8 cellular contexts compared by ENCODE assay signal in genomic region chr17:58615768-58616659, GRCh38.
DNase-seq lines count a peak whose midpoint lies in the region; ATAC-seq and TF ChIP-seq lines count a peak whose summit lies in the region.
"Had no signal": no experiment of that assay in that cellular context is flagged by ENCODE, and none has a peak within 500 bp of the region (broad histone marks: within the 10 kb centered on the region; RNA-seq: fewer than 3 reads in every experiment).

No MANE protein-coding gene starts in this region.

- peaks cover 3 to 4% of the 10 kb centered on the region in 2 donors for H3K4me1 Mint-ChIP-seq in effector memory CD8-positive, alpha-beta T cell (ENCODE audit: low read depth in 2 of 2)

- no peak for DNase-seq in effector memory CD8-positive, alpha-beta T cell
- DNase-seq in NCI-H2107 treated with DMSO at 0.1 percent for 48 hours (lab: John Stamatoyannopoulos, UW; ENCODE audit: unreplicated experiment), result no peak
- DNase-seq in SHP77 treated with DMSO at 0.1 percent for 48 hours (lab: John Stamatoyannopoulos, UW), result no peak
- no peak for DNase-seq in tibial artery
- DNase-seq: NCI-H345 had no signal

- H3K36me3 Mint-ChIP-seq in effector memory CD8-positive, alpha-beta T cell (ENCODE audit: insufficient read depth), result peaks cover 12% of the 10 kb centered on the region

- H3K27me3 Mint-ChIP-seq in effector memory CD8-positive, alpha-beta T cell, result peaks cover 0 to 6% of the 10 kb centered on the region in 2 donors

- TF ChIP-seq CTCF in tibial artery (IDR thresholded peaks at IDR 0.05), result no peak

- intact Hi-C loops in tibial artery (cut with DNase I; ENCODE audit: low total_unique reads), result no loop called here

- no peaks in the 10 kb centered on the region for H3K9me3 ChIP-seq in tibial artery

- H3K27me3 ChIP-seq in tibial artery, result no peaks in the 10 kb centered on the region

- no peaks in the 10 kb centered on the region for H3K36me3 ChIP-seq in tibial artery

- peak overlapping the region; percentile 23 to 59 for H3K27ac Mint-ChIP-seq in effector memory CD8-positive, alpha-beta T cell

- no peak overlapping the region for H3K27ac ChIP-seq in tibial artery

- no peaks in the 10 kb centered on the region for H3K9me3 Mint-ChIP-seq in effector memory CD8-positive, alpha-beta T cell

- no peaks in the 10 kb centered on the region for H3K4me1 ChIP-seq in tibial artery

- H3K4me3 Mint-ChIP-seq in effector memory CD8-positive, alpha-beta T cell, result no peak overlapping the region

- ATAC-seq in GM18858 (IDR thresholded peaks at IDR 0.05; ENCODE audit: unreplicated experiment) (peak; percentile 61), GM21515 (IDR thresholded peaks at IDR 0.05; ENCODE audit: unreplicated experiment) (peak; percentile 53), HG03196 (IDR thresholded peaks at IDR 0.05; ENCODE audit: unreplicated experiment) (peak; percentile 67)
- no peak for ATAC-seq in effector memory CD8-positive, alpha-beta T cell (replicated peaks)

- H3K4me3 ChIP-seq in tibial artery, result no peak overlapping the region
